Comparison of ENCODE assay signal across 6 cellular contexts in the genomic region with DNA sequence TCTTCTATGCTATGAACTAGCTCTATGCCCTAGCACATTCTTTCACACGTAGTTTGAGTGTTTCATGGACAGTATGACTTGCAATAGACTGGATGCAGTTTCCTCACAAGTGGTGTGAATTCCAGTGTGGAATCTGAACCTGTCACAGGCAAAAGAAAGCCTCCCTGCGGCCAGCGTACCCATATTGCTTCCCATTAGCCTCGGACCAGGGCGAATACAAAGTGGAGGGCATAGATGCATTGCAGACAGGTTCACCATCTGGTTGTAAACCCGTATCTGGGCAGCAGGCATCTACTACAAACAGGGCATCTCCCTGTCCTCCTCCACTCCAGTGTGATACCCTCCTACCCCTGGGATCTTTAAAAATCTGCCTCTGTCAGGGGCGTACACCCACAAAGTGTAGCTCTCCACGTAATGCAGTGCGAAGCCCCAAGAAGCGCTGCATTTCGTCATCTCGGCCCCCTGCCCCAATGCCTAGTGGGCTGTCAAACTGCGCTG. TPM values are rescaled to one million over a fixed set of nuclear protein-coding genes. Genes with fewer than 3 reads are reported as not detected.
DNase-seq lines count a peak whose midpoint lies in the region; ATAC-seq and TF ChIP-seq lines count a peak whose summit lies in the region.

No MANE protein-coding gene starts in this region.

- H3K79me2 ChIP-seq in neural progenitor cell (ENCODE audit: low read depth): peaks cover 11% of the 10 kb centered on the region

- H3K27me3 ChIP-seq in brain microvascular endothelial cell (replicated peaks) (no peaks in the 10 kb centered on the region), neural progenitor cell (no peaks in the 10 kb centered on the region)

- H3K27me3 Mint-ChIP-seq in neural progenitor cell (ENCODE audit: insufficient read depth, low read depth): peaks cover 5% of the 10 kb centered on the region

- peaks cover 8% of the 10 kb centered on the region for H3K4me1 ChIP-seq in neural progenitor cell

- H3K36me3 ChIP-seq in brain microvascular endothelial cell (replicated peaks): peaks cover 6% of the 10 kb centered on the region
- H3K36me3 ChIP-seq in neural progenitor cell: no peaks in the 10 kb centered on the region

- no peaks in the 10 kb centered on the region for H3K36me3 Mint-ChIP-seq in neural progenitor cell

- peaks cover 31% of the 10 kb centered on the region for H3K4me1 Mint-ChIP-seq in neural progenitor cell

- no peaks in the 10 kb centered on the region for H4K20me1 ChIP-seq in neural progenitor cell (ENCODE audit: low read depth)

- in situ Hi-C loops in G401 (cut with HindIII; ENCODE audit: low sequenced_read_pairs) (no loop called here), brain microvascular endothelial cell (cut with HindIII; ENCODE audit: low pct_ligation_motif_present, low sequenced_read_pairs) (no loop called here)

- no peak for ATAC-seq in GM18502 (IDR thresholded peaks at IDR 0.05; ENCODE audit: poor library complexity, unreplicated experiment)
- no peak for ATAC-seq in HG03521 (IDR thresholded peaks at IDR 0.05; ENCODE audit: unreplicated experiment)

- TF ChIP-seq CTCF in brain microvascular endothelial cell (IDR thresholded peaks at IDR 0.05; ENCODE audit: low read depth, low read length, missing control alignments) (no peak), neural progenitor cell (IDR thresholded peaks at IDR 0.05) (no peak)

- H3K4me3 Mint-ChIP-seq in neural progenitor cell: no peak overlapping the region

- H2AFZ ChIP-seq in neural progenitor cell (replicated peaks): peak overlapping the region; percentile 66

- peak overlapping the region; percentile 77 for H3K4me2 ChIP-seq in neural progenitor cell

- peaks cover 5% of the 10 kb centered on the region for H3F3A ChIP-seq in neural progenitor cell (ENCODE audit: low read depth)

- H3K27ac Mint-ChIP-seq in neural progenitor cell: no peak overlapping the region

- peak overlapping the region; percentile 84 for H3K4me3 ChIP-seq in brain microvascular endothelial cell (ENCODE audit: low read depth, low read length)
- H3K4me3 ChIP-seq in neural progenitor cell: peak overlapping the region; percentile 91

- H3K9me3 Mint-ChIP-seq in neural progenitor cell: no peaks in the 10 kb centered on the region

- H3K27ac ChIP-seq in brain microvascular endothelial cell (no peak overlapping the region), neural progenitor cell (no peak overlapping the region)

- H3K9me3 ChIP-seq in neural progenitor cell (ENCODE audit: low read depth): no peaks in the 10 kb centered on the region

- DNase-seq in G401 (ENCODE audit: low spot score): peak; percentile 59
- DNase-seq in brain microvascular endothelial cell: no peak
- DNase-seq in neural progenitor cell (ENCODE audit: low spot score): no peak
- no peak for DNase-seq in SKM-1 (lab: John Stamatoyannopoulos, UW; ENCODE audit: unreplicated experiment)

- peak overlapping the region; percentile 14 for H3K9ac ChIP-seq in neural progenitor cell

RNA-seq across cellular contexts. Expression of a gene that starts 1.4 kb away (rescaled TPM):
- total RNA-seq in G401 (2014; rRNA removed; shearing (Covaris generic)): 14.3 and 21.2 TPM in 2 replicates
- total RNA-seq in neural progenitor cell (ENCODE audit: low replicate concordance): 5.2 and 28.1 TPM in 2 replicates

RNA-seq across cellular contexts. Expression of a gene that starts 12.8 kb away (rescaled TPM):
- total RNA-seq in G401 (2014; rRNA removed; shearing (Covaris generic)): 157 and 165 TPM in 2 replicates
- total RNA-seq in neural progenitor cell (ENCODE audit: low replicate concordance): 43.1 and 94.8 TPM in 2 replicates

RNA-seq across cellular contexts. Expression of a gene that starts 25.3 kb away (rescaled TPM):
- total RNA-seq in G401 (2014; rRNA removed; shearing (Covaris generic)): 30.0 and 37.1 TPM in 2 replicates
- 22.5 and 41.3 TPM in 2 replicates for total RNA-seq in neural progenitor cell (ENCODE audit: low replicate concordance)

RNA-seq across cellular contexts. Expression of a gene that starts 34.2 kb away (rescaled TPM):
- 1.8 and 2.1 TPM in 2 replicates for total RNA-seq in G401 (2014; rRNA removed; shearing (Covaris generic))
- 1.0 TPM in 2 replicates for total RNA-seq in neural progenitor cell (ENCODE audit: low replicate concordance)

RNA-seq across cellular contexts. Expression of a gene that starts 34.7 kb away (rescaled TPM):
- total RNA-seq in G401 (2014; rRNA removed; shearing (Covaris generic)): 151 and 170 TPM in 2 replicates
- total RNA-seq in neural progenitor cell (ENCODE audit: low replicate concordance): 63.2 and 106 TPM in 2 replicates
